8 cellular contexts compared by ENCODE assay signal in the genomic region with DNA sequence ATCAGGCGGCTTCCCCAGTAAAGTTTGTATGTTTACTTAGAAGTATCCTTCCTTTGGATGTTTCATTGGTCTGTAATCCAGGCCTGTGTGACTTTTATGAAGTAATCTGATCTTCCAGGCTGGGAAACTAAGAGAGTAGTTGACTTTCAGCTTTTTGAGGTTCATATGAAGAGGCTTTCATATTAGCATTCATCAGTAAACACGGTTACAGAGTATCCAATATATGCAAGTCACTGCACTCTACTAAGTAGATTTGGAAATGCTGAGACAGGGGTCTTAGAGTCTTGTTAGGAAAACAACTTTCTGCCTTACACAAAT. TPM values are rescaled to one million over a fixed set of nuclear protein-coding genes. Genes with fewer than 3 reads are reported as not detected.
DNase-seq lines count a peak whose midpoint lies in the region; TF ChIP-seq lines count a peak whose summit lies in the region.

No MANE protein-coding gene starts in this region.

- H3K36me3 ChIP-seq in kidney epithelial cell (ENCODE audit: control insufficient read depth, insufficient read depth, low read length) = no peaks in the 10 kb centered on the region
- peaks cover 6 to 10% of the 10 kb centered on the region in 2 donors for H3K36me3 ChIP-seq in thyroid gland

- DNase-seq in activated naive CD4-positive, alpha-beta T cell treated with anti-CD3 and anti-CD28 coated beads for 36 hours = no peak
- no peak for DNase-seq in activated naive CD4-positive, alpha-beta T cell treated with anti-CD3 and anti-CD28 coated beads, Interleukin-2, amount 50 U/mL, for 16 hours
- DNase-seq in kidney epithelial cell (ENCODE audit: low read depth) = no peak
- DNase-seq in thyroid gland = no peak
- DNase-seq in caudate nucleus (lab: John Stamatoyannopoulos, UW) = no peak
- no peak for DNase-seq in UCSD-AML1 (lab: John Stamatoyannopoulos, UW; ENCODE audit: unreplicated experiment)
- no peak for DNase-seq in ecto neural progenitor cell (ENCODE audit: low spot score)

- WGBS in thyroid gland, 2 donors = 2 to 3% methylated on average over 2 of the region's 2 CpGs

- peaks cover 34% of the 10 kb centered on the region for H3K4me1 Mint-ChIP-seq in activated naive CD4-positive, alpha-beta T cell treated with anti-CD3 and anti-CD28 coated beads for 36 hours (ENCODE audit: low read depth)
- H3K4me1 Mint-ChIP-seq in activated naive CD8-positive, alpha-beta T cell (ENCODE audit: low read depth) = peaks cover 42% of the 10 kb centered on the region

- no peaks in the 10 kb centered on the region for H3K9me3 Mint-ChIP-seq in activated naive CD4-positive, alpha-beta T cell treated with anti-CD3 and anti-CD28 coated beads for 36 hours
- H3K9me3 Mint-ChIP-seq in activated naive CD8-positive, alpha-beta T cell (ENCODE audit: low read depth) = no peaks in the 10 kb centered on the region

- H3K27ac Mint-ChIP-seq in activated naive CD4-positive, alpha-beta T cell treated with anti-CD3 and anti-CD28 coated beads for 36 hours = peak overlapping the region; percentile 94
- H3K27ac Mint-ChIP-seq in activated naive CD8-positive, alpha-beta T cell = peak overlapping the region; percentile 91

- TF ChIP-seq POLR2A in thyroid gland (IDR thresholded peaks at IDR 0.05) = no peak

- H3K4me3 ChIP-seq in kidney epithelial cell (ENCODE audit: low read depth, low read length) = peak overlapping the region; percentile 96
- peak overlapping the region in 2 of 3 donors; percentile 21 to 67 for H3K4me3 ChIP-seq in thyroid gland (replicated peaks in 1 of 3)

- no peaks in the 10 kb centered on the region for H3K27me3 ChIP-seq in kidney epithelial cell (ENCODE audit: control insufficient read depth, insufficient read depth, low read length)
- H3K27me3 ChIP-seq in thyroid gland = no peaks in the 10 kb centered on the region

- no peaks in the 10 kb centered on the region for H3K9me3 ChIP-seq in thyroid gland

- intact Hi-C loops in activated naive CD4-positive, alpha-beta T cell treated with anti-CD3 and anti-CD28 coated beads for 36 hours (cut with micrococcal nuclease) = loop anchor here (2.0 kb wide), 1 partner anchor 28 kb away; no protein-coding TSS in a partner anchor
- intact Hi-C loops in thyroid gland (cut with DNase I) = no loop called here

- peaks cover 34 to 36% of the 10 kb centered on the region in 2 donors for H3K4me1 ChIP-seq in thyroid gland

- H3K36me3 Mint-ChIP-seq in activated naive CD4-positive, alpha-beta T cell treated with anti-CD3 and anti-CD28 coated beads for 36 hours (ENCODE audit: low read depth) = peaks cover 22% of the 10 kb centered on the region
- peaks cover 6% of the 10 kb centered on the region for H3K36me3 Mint-ChIP-seq in activated naive CD8-positive, alpha-beta T cell

- H3K27me3 Mint-ChIP-seq in activated naive CD4-positive, alpha-beta T cell treated with anti-CD3 and anti-CD28 coated beads for 36 hours (ENCODE audit: low read depth) = no peaks in the 10 kb centered on the region
- H3K27me3 Mint-ChIP-seq in activated naive CD8-positive, alpha-beta T cell = no peaks in the 10 kb centered on the region

- peak overlapping the region in 2 of 3 donors; percentile 73 to 92 for H3K27ac ChIP-seq in thyroid gland
- no peak overlapping the region for H3K27ac ChIP-seq in caudate nucleus (ENCODE audit: low read depth, low read length)

- TF ChIP-seq CTCF in kidney epithelial cell (IDR thresholded peaks at IDR 0.05; ENCODE audit: insufficient read depth, low read length, poor library complexity, severe bottlenecking) (no peak), thyroid gland (IDR thresholded peaks at IDR 0.05) (no peak)

- CTCF ChIA-PET in activated naive CD4-positive, alpha-beta T cell treated with anti-CD3 and anti-CD28 coated beads for 36 hours (lab: Charles Lee) = interaction anchor here (1.2 to 2.5 kb wide), 3 partner anchors 14 to 73 kb away, joined by 3 to 11 read pairs (median 3); a partner anchor contains a TSS

- peak overlapping the region; percentile 94 for H3K4me3 Mint-ChIP-seq in activated naive CD4-positive, alpha-beta T cell treated with anti-CD3 and anti-CD28 coated beads for 36 hours
- peak overlapping the region; percentile 97 for H3K4me3 Mint-ChIP-seq in activated naive CD8-positive, alpha-beta T cell

RNA-seq across cellular contexts. Expression of a gene that starts 1.1 kb away (rescaled TPM):
- total RNA-seq in activated naive CD4-positive, alpha-beta T cell treated with anti-CD3 and anti-CD28 coated beads for 36 hours = 10 to 100 TPM; 59.1 to 62.1 TPM
- 22.1 and 37.0 TPM in 2 replicates for total RNA-seq in kidney epithelial cell
- 10 to 100 TPM; 33.5 to 68.1 (median 48.4) TPM for total RNA-seq in thyroid gland

RNA-seq across cellular contexts. Expression of a gene that starts 15.0 kb away (rescaled TPM):
- total RNA-seq in activated naive CD4-positive, alpha-beta T cell treated with anti-CD3 and anti-CD28 coated beads for 36 hours = 10 to 100 TPM; 66.5 to 69.0 TPM
- total RNA-seq in kidney epithelial cell (30.9 and 40.1 TPM in 2 replicates), thyroid gland (10 to 100 TPM; 16.2 to 24.5 (median 20.8) TPM)

RNA-seq across cellular contexts. Expression of a gene that starts 15.2 kb away (rescaled TPM):
- 10 to 100 TPM; 38.8 to 40.7 TPM for total RNA-seq in activated naive CD4-positive, alpha-beta T cell treated with anti-CD3 and anti-CD28 coated beads for 36 hours
- total RNA-seq in kidney epithelial cell (13.1 and 17.9 TPM in 2 replicates), thyroid gland (10 to 100 TPM; 31.1 to 40.7 (median 37.5) TPM)
